7 cellular contexts compared by ENCODE assay signal in the genomic region with DNA sequence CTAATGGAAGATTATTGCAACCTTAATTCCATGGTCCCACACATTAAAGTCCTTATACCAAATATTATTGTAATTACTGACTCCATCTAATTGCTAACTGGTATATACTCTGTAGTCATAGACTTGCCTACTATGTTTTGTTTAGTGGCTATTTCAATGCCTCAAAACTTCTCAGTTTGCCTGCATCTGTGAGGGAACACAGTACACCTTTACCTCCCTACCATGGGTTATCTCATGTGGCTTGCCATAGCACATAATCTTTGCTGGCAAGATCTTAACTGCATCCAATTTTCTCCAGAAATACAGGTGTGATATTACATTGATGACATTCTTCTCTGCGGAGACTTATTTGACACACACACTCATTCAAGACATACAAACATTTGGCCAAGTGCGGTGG.
"Had no signal": no experiment of that assay in that cellular context is flagged by ENCODE, and none has a peak within 500 bp of the region (broad histone marks: within the 10 kb centered on the region; RNA-seq: fewer than 3 reads in every experiment).

No MANE protein-coding gene starts in this region.

- H3K4me3 ChIP-seq: K562 had no signal

- DNase-seq: IMR-90, KBM-7, KG1 had no signal

- H3K27ac ChIP-seq: HL-60, KMS-11 had no signal

- FAIRE-seq: HepG2, K562 had no signal
